Comparison of ENCODE assay signal across 8 cellular contexts in genomic region chr1:230642263-230642959, GRCh38. TPM values are rescaled to one million over a fixed set of nuclear protein-coding genes. Genes with fewer than 3 reads are reported as not detected.
A peak's percentile ranks its signal among the peaks of the same experiment; 100 is the strongest.
DNase-seq lines count a peak whose midpoint lies in the region; ATAC-seq and TF ChIP-seq lines count a peak whose summit lies in the region.

A gene with protein sequence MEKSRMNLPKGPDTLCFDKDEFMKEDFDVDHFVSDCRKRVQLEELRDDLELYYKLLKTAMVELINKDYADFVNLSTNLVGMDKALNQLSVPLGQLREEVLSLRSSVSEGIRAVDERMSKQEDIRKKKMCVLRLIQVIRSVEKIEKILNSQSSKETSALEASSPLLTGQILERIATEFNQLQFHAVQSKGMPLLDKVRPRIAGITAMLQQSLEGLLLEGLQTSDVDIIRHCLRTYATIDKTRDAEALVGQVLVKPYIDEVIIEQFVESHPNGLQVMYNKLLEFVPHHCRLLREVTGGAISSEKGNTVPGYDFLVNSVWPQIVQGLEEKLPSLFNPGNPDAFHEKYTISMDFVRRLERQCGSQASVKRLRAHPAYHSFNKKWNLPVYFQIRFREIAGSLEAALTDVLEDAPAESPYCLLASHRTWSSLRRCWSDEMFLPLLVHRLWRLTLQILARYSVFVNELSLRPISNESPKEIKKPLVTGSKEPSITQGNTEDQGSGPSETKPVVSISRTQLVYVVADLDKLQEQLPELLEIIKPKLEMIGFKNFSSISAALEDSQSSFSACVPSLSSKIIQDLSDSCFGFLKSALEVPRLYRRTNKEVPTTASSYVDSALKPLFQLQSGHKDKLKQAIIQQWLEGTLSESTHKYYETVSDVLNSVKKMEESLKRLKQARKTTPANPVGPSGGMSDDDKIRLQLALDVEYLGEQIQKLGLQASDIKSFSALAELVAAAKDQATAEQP (plus strand): TSS chr1:230642481. CDS start chr1:230642607, 126 bp downstream.

- H3K4me3 Mint-ChIP-seq in activated CD4-positive, alpha-beta T cell treated with anti-CD3 and anti-CD28 coated beads for 36 hours: peak within 1 kb of the TSS; percentile 96

- peak; percentile 89 for TF ChIP-seq POLR2A in GM19099 (IDR thresholded peaks at IDR 0.05; ENCODE audit: extremely low read depth, insufficient read length, low read depth)

- H3K27ac Mint-ChIP-seq in activated CD4-positive, alpha-beta T cell treated with anti-CD3 and anti-CD28 coated beads for 36 hours: peak within 1 kb of the TSS; percentile 88

- peaks cover 7% of the 10 kb centered on the region for H3K36me3 Mint-ChIP-seq in activated CD4-positive, alpha-beta T cell treated with anti-CD3 and anti-CD28 coated beads for 36 hours (ENCODE audit: low read depth)

- no peaks in the 10 kb centered on the region for H3K9me3 ChIP-seq in BE2C

- 0 out of 2 replicates have a peak, but pooled peaks cover 4% of the 10 kb centered on the region for H3K4me1 ChIP-seq in BE2C

- intact Hi-C loops in activated CD4-positive, alpha-beta T cell treated with anti-CD3 and anti-CD28 coated beads for 36 hours (cut with DNase I, micrococcal nuclease): loop anchor here (1.0 to 10.0 kb wide), 17 partner anchors 112 to 1138 kb away; partner anchors contain the start of genes ARV1 (in 2 of the 2), C1orf198 (in 1 of the 2), EGLN1 (in 1 of the 2) and FAM89A (in 1 of the 2)

- H3K4me3 ChIP-seq in BE2C (ENCODE audit: low read depth, low read length) (peak within 1 kb of the TSS; percentile 98), choroid plexus epithelial cell (ENCODE audit: low read depth, low read length) (peak within 1 kb of the TSS; percentile 93)

- CTCF ChIA-PET in activated CD4-positive, alpha-beta T cell treated with anti-CD3 and anti-CD28 coated beads for 36 hours (lab: Charles Lee): interaction anchor here (0.5 to 2.2 kb wide), 15 partner anchors 8 to 778 kb away, joined by 3 to 9 read pairs (median 4); partner anchors contain the start of genes ARV1 and TTC13

- peaks cover 18% of the 10 kb centered on the region for H3K27me3 ChIP-seq in BE2C

- H3K36me3 ChIP-seq in BE2C: no peaks in the 10 kb centered on the region

- TF ChIP-seq CTCF in BE2C (IDR thresholded peaks at IDR 0.05; ENCODE audit: low read depth, low read length) (peak; percentile 82), choroid plexus epithelial cell (conservative IDR thresholded peaks at IDR 0.05; ENCODE audit: low read depth, low read length) (peak; percentile 79)

- ATAC-seq in HG03432 (IDR thresholded peaks at IDR 0.05; ENCODE audit: unreplicated experiment): peak; percentile 98
- peak; percentile 92 for ATAC-seq in activated CD4-positive, alpha-beta T cell treated with anti-CD3 and anti-CD28 coated beads for 36 hours

- no peaks in the 10 kb centered on the region for H3K9me3 Mint-ChIP-seq in activated CD4-positive, alpha-beta T cell treated with anti-CD3 and anti-CD28 coated beads for 36 hours (ENCODE audit: low read depth)

- peaks cover 48% of the 10 kb centered on the region for H3K4me1 Mint-ChIP-seq in activated CD4-positive, alpha-beta T cell treated with anti-CD3 and anti-CD28 coated beads for 36 hours

- H3K27me3 Mint-ChIP-seq in activated CD4-positive, alpha-beta T cell treated with anti-CD3 and anti-CD28 coated beads for 36 hours: peaks cover 13% of the 10 kb centered on the region

- POLR2A ChIA-PET in activated CD4-positive, alpha-beta T cell treated with anti-CD3 and anti-CD28 coated beads for 36 hours (lab: Charles Lee): no interaction called here

- DNase-seq in BE2C (peak; percentile 97), NCI-H460 (ENCODE audit: extremely low read depth, low read depth) (peak; percentile 92), choroid plexus epithelial cell (ENCODE audit: low read depth) (peak; percentile 96), kidney tubule cell (ENCODE audit: low spot score) (peak; percentile 94)
- DNase-seq in activated CD4-positive, alpha-beta T cell treated with anti-CD3 and anti-CD28 coated beads for 36 hours: peak; percentile 97
- DNase-seq in stimulated activated CD4-positive, alpha-beta T cell treated with anti-CD3 and anti-CD28 coated beads, Interleukin-1b, Interleukin-23, amount 100 ng/mL, for 4 hours (ENCODE audit: low read depth in 2 of 2): peak; percentile 98 to 99

RNA-seq across cellular contexts. Expression of the gene that starts here (rescaled TPM):
- 27.8 TPM for polyA plus RNA-seq in BE2C (2012; ENCODE audit: insufficient read depth, insufficient read length, low read depth)
- 49.8 and 52.6 TPM in 2 replicates for total RNA-seq in NCI-H460 (2014; rRNA removed; shearing (Covaris generic))
- polyA plus RNA-seq in NCI-H460 (2014; cell fraction: nucleus; rRNA removed): 38.9 and 45.9 TPM in 2 replicates
- total RNA-seq in activated CD4-positive, alpha-beta T cell treated with anti-CD3 and anti-CD28 coated beads for 36 hours: 10 to 100 TPM; 28.1 to 32.0 TPM

Comparison
In these comparisons a context has a peak if more than half of its experiments do, and no peak if none do; other contexts are left out.
1. Peak in every context shown above with its lines: DNase-seq, ATAC-seq and H3K4me3 ChIP-seq.